In the genomic region with DNA sequence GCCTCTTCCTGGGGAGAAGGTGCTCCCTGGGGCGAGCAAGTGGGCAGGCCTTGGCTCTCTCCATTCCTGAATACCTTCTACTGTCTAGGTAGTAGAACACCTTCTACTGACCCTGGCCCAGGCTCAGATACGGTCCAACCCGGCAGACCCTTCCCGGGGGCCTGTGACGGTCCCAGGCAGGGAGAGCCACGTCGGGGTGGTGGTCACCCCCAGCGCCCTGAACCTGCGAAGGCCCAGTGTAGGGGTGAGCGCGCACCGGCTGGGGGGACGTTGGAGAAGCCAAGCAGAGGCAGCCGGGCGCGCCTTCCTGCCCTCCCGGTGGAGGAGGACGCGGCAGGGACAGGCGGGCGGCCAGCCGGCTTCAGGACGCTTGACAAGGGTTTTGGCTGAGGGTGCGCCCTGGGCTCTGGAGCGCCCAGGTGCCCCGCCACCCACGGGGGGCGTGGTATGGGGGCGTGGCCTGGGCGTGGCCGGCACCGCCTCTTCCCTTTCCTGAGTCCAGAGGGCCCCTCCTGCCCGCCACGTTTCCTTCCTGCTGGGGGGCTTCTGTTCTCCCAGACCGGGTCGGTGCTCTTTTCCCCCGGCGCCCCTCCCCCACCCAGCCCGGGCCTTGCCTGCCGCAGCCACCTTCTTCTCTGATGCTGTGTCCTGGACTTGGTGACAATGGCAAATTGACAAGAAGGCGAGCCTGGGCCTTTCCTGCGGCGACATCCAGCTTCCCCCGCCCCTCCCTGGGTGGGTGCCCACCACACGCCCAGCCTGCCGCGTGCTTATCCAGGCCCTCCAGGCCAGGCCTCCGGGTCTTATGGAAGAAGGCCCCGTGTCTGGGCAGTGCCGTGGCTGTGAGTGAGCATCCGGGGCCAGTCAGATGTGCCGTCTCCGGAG, we compare ENCODE assay signal across 8 cellular contexts. TPM values are rescaled to one million over a fixed set of nuclear protein-coding genes. Genes with fewer than 3 reads are reported as not detected.
DNase-seq lines count a peak whose midpoint lies in the region; ATAC-seq, FAIRE-seq and TF ChIP-seq lines count a peak whose summit lies in the region.

No MANE protein-coding gene starts in this region.

- FAIRE-seq in GM12878 (lab: Jason Lieb, UNC) = no peak

- H3K4me3 ChIP-seq in GM12878 (peak overlapping the region; percentile 76), lower leg skin (ENCODE audit: low read depth, poor library complexity, severe bottlenecking) (peak overlapping the region; percentile 19)

- peaks cover 10% of the 10 kb centered on the region for H3K4me1 ChIP-seq in GM12878 (ENCODE audit: control insufficient read depth, insufficient read depth, low read length)

- in situ Hi-C loops in Caki2 (cut with HindIII; ENCODE audit: low pct_unique_long_range_greater_than_20kb, low sequenced_read_pairs) (no loop called here), GM12878 (cut with MboI) (no loop called here)

- CTCF ChIA-PET in GM12878 (lab: Yijun Ruan, JAX) = interaction anchor here (1.3 to 1.4 kb wide), 4 partner anchors 29 to 66 kb away, joined by 3 to 5 read pairs (median 4); no protein-coding TSS in a partner anchor

- H4K20me1 ChIP-seq in GM12878 (ENCODE audit: control insufficient read depth, insufficient read depth) = no peaks in the 10 kb centered on the region

- peak; percentile 41; the same call in 1 of the 2 replicates for TF ChIP-seq POLR2A in GM12878 (IDR thresholded peaks at IDR 0.05; ENCODE audit: low read depth, low read length)
- no peak for TF ChIP-seq POLR2A in lower leg skin (IDR thresholded peaks at IDR 0.05)

- peak; percentile 76 for ATAC-seq in HG02623 (IDR thresholded peaks at IDR 0.05; ENCODE audit: unreplicated experiment)
- ATAC-seq in GM12878 = peak; percentile 97
- no peak for ATAC-seq in GM18520 (IDR thresholded peaks at IDR 0.05; ENCODE audit: unreplicated experiment)
- ATAC-seq in HG02970 (IDR thresholded peaks at IDR 0.05; ENCODE audit: low FRiP score, unreplicated experiment) = no peak

- TF ChIP-seq CTCF in GM12878 (IDR thresholded peaks at IDR 0.05 in 2 of 3, conservative IDR thresholded peaks at IDR 0.05 in 1 of 3; ENCODE audit: control insufficient read depth in 2 of 3, extremely low read depth in 1 of 3, insufficient read depth in 1 of 3, low read depth in 3 of 3, low read length in 3 of 3) (no peak), lower leg skin (IDR thresholded peaks at IDR 0.05) (no peak)

- 19% methylated on average over 50 of the region's 53 CpGs for WGBS in GM12878 (ENCODE audit: insufficient coverage, insufficient replicate concordance, low lambda C conversion rate, missing lambda C conversion rate)
- 12 to 15% methylated on average over 44 to 49 of the region's 53 CpGs for WGBS in lower leg skin, 2 donors

- peak; percentile 65 for DNase-seq in Caki2 (ENCODE audit: low read depth)
- peak; percentile 46 for DNase-seq in T-helper 22 cell (ENCODE audit: low read depth)
- peak; percentile 12 for DNase-seq in GM12878 (ENCODE audit: low read depth, low spot score)
- no peak for DNase-seq in lower leg skin (ENCODE audit: low spot score in 2 of 2)
- DNase-seq in stimulated activated CD8-positive, alpha-beta memory T cell treated with anti-CD3 and anti-CD28 coated beads, Interleukin-2, amount 100 ng/mL, for 1 hour (ENCODE audit: low read depth in 2 of 2) = peak; percentile 46 to 55

- H3K9ac ChIP-seq in GM12878 (ENCODE audit: control insufficient read depth, insufficient read depth, low read length) = peak overlapping the region; percentile 71

- H2AFZ ChIP-seq in GM12878 (ENCODE audit: control insufficient read depth, low read depth, low read length) = peak overlapping the region; percentile 58

- H3K36me3 ChIP-seq in GM12878 (ENCODE audit: control insufficient read depth in 2 of 2, insufficient read depth in 2 of 2, low read length in 1 of 2) = no peaks in the 10 kb centered on the region

- SMC1A ChIA-PET in GM12878 (lab: Charles Lee; ENCODE audit: uncharacterized antibody, unreplicated experiment) = no interaction called here

- peak overlapping the region; percentile 47 for H3K27ac ChIP-seq in GM12878 (ENCODE audit: control insufficient read depth, insufficient read depth)

- TF ChIP-seq EP300 in GM12878 (IDR thresholded peaks at IDR 0.05; ENCODE audit: borderline replicate concordance in 1 of 2, control insufficient read depth in 1 of 2, low read depth in 2 of 2, low read length in 2 of 2) = no peak

- H3K4me2 ChIP-seq in GM12878 (ENCODE audit: control insufficient read depth, insufficient read depth) = peak overlapping the region; percentile 79

- H3K79me2 ChIP-seq in GM12878 (ENCODE audit: control insufficient read depth, insufficient read depth, low read length) = no peaks in the 10 kb centered on the region

- no peaks in the 10 kb centered on the region for H3K9me3 ChIP-seq in GM12878 (replicated peaks; ENCODE audit: control insufficient read depth, insufficient read depth, low read length)

- POLR2A ChIA-PET in GM12878 (lab: Charles Lee) = interaction anchor here (0.5 kb wide), 1 partner anchor 12 kb away, joined by 5 read pairs; no protein-coding TSS in a partner anchor

- TF ChIP-seq RAD21 in GM12878 (IDR thresholded peaks at IDR 0.05; ENCODE audit: insufficient read depth, low read depth, low read length) = no peak

- no peaks in the 10 kb centered on the region for H3K27me3 ChIP-seq in GM12878 (replicated peaks in 1 of 2; ENCODE audit: control insufficient read depth in 2 of 2, insufficient read depth in 2 of 2, low read length in 1 of 2)

- no TSS peak for BruUV-seq in GM12878 (replicated peaks; lab: Mats Ljungman, UMichigan)

- RAD21 ChIA-PET in GM12878 (lab: Charles Lee; ENCODE audit: unreplicated experiment) = interaction anchor here (0.9 kb wide), 1 partner anchor 63 kb away, joined by 5 read pairs; no protein-coding TSS in a partner anchor

- intact Hi-C loops in GM12878 (cut with micrococcal nuclease; ENCODE audit: unreplicated experiment) = loop anchor here (2.0 kb wide), 1 partner anchor 63 kb away; no protein-coding TSS in a partner anchor
- intact Hi-C loops in lower leg skin (cut with DNase I; ENCODE audit: low total_unique reads) = no loop called here

TF ChIP-seq in GM12878, 131 proteins besides CTCF, POLR2A, EP300 and RAD21 (continues in another document):
- TF ChIP-seq EGR1 (IDR thresholded peaks at IDR 0.05; ENCODE audit: borderline replicate concordance in 1 of 2, low read depth in 2 of 2, low read length in 2 of 2) (peak in 1 of 2 experiments; percentile 81; a peak in 2 of 3 replicates), CBX3 (IDR thresholded peaks at IDR 0.05; ENCODE audit: borderline replicate concordance, low read depth) (no peak), TARDBP (IDR thresholded peaks at IDR 0.05; ENCODE audit: borderline replicate concordance) (no peak)

RNA-seq across cellular contexts. Expression of a gene that starts 24.5 kb away (rescaled TPM):
- total RNA-seq in Caki2 (2014; rRNA removed; shearing (Covaris generic); ENCODE audit: low replicate concordance) = 2.1 and 2.5 TPM in 2 replicates
- 16.2 and 20.5 TPM in 2 replicates for total RNA-seq in GM12878 (2013; cell fraction: nucleolus; rRNA removed)
- total RNA-seq in GM12878 (2014; rRNA removed) (3.3 and 3.5 TPM in 2 replicates), GM12878 (2014; rRNA removed; fragmentation: Illumina TruSeq; extraction: Trizol) (3.0 and 3.1 TPM in 2 replicates), GM12878 (2021) (7.3 and 8.7 TPM in 2 replicates), lower leg skin (10 to 100 TPM; 28.9 to 55.8 (median 41.5) TPM)
- polyA plus RNA-seq in GM12878 (2011; ENCODE audit: low read depth) = 2.6 TPM
- polyA plus RNA-seq in GM12878 (2011; rRNA removed) (2.6 and 3.7 TPM in 2 replicates), GM12878 (2014; fragmentation: Illumina TruSeq; extraction: Trizol) (2.0 and 3.3 TPM in 2 replicates), GM12878 (2014; fragmentation: Nextera tagmentation; extraction: Ambion mirVana) (under 1 TPM; 0.16 to 0.40 TPM), GM12878 (2014; rRNA removed) (4.4 and 8.1 TPM in 2 replicates), GM12878 (2016; fragmentation: Nextera tagmentation; extraction: Ambion mirVana) (1 to 10 TPM in 1 of 2 experiments, under 1 TPM in 1; 0.89 to 1.3 TPM)
- polyA plus RNA-seq in GM12878 (2011; cell fraction: cytosol; rRNA removed) = 2.7 and 2.9 TPM in 2 replicates
- polyA plus RNA-seq in GM12878 (2011; cell fraction: nucleus; rRNA removed) = 17.1 and 21.0 TPM in 2 replicates
- 3.4 and 3.7 TPM in 2 replicates for polyA plus RNA-seq in GM12878 (2012)
- polyA minus RNA-seq in GM12878 (2011; rRNA and poly(A)+ RNA removed) = 8.1 and 8.9 TPM in 2 replicates
- 1.1 and 2.2 TPM in 2 replicates for polyA minus RNA-seq in GM12878 (2011; cell fraction: cytosol; rRNA and poly(A)+ RNA removed)
- 5.7 and 11.5 TPM in 2 replicates for polyA minus RNA-seq in GM12878 (2011; cell fraction: nucleus; rRNA and poly(A)+ RNA removed)

RNA-seq across cellular contexts. Expression of a gene that starts 56.4 kb away (rescaled TPM):
- total RNA-seq in Caki2 (2014; rRNA removed; shearing (Covaris generic); ENCODE audit: low replicate concordance) = not detected in 2 replicates
- total RNA-seq in GM12878 (2013; cell fraction: nucleolus; rRNA removed) = not detected in 2 replicates
- total RNA-seq in GM12878 (2014; rRNA removed) (not detected in 2 replicates), GM12878 (2014; rRNA removed; fragmentation: Illumina TruSeq; extraction: Trizol) (not detected in 2 replicates), GM12878 (2021) (not detected in 2 replicates), lower leg skin (under 1 TPM; 0.15 to 0.49 (median 0.16) TPM)
- not detected for polyA plus RNA-seq in GM12878 (2011; ENCODE audit: low read depth)
- polyA plus RNA-seq in GM12878 (2011; rRNA removed) (0.12 TPM in 1 of 2 replicates, not detected in the other), GM12878 (2014; fragmentation: Illumina TruSeq; extraction: Trizol) (not detected in 2 replicates), GM12878 (2014; fragmentation: Nextera tagmentation; extraction: Ambion mirVana) (not detected), GM12878 (2014; rRNA removed) (not detected in 2 replicates), GM12878 (2016; fragmentation: Nextera tagmentation; extraction: Ambion mirVana) (not detected)
- polyA plus RNA-seq in GM12878 (2011; cell fraction: cytosol; rRNA removed) = not detected in 2 replicates
- not detected in 2 replicates for polyA plus RNA-seq in GM12878 (2011; cell fraction: nucleus; rRNA removed)
- polyA plus RNA-seq in GM12878 (2012) = not detected in 2 replicates
- not detected in 2 replicates for polyA minus RNA-seq in GM12878 (2011; rRNA and poly(A)+ RNA removed)
- polyA minus RNA-seq in GM12878 (2011; cell fraction: cytosol; rRNA and poly(A)+ RNA removed) = not detected in 2 replicates
- not detected in 2 replicates for polyA minus RNA-seq in GM12878 (2011; cell fraction: nucleus; rRNA and poly(A)+ RNA removed)

Comparison
In these comparisons a context has a peak if more than half of its experiments do, and no peak if none do; other contexts are left out.
1. DNase-seq: peak in Caki2 (single experiment), T-helper 22 cell (single experiment), GM12878 (single experiment) and stimulated activated CD8-positive, alpha-beta memory T cell treated with anti-CD3 and anti-CD28 coated beads, Interleukin-2, amount 100 ng/mL, for 1 hour (2 of 2); none in lower leg skin (0 of 2).
2. ATAC-seq: peak in HG02623 (single experiment) and GM12878 (single experiment); none in GM18520 (single experiment) and HG02970 (single experiment).